ENCODE assay signal across 1 cellular context in genomic region chr14:22388669-22389625, GRCh38.
TF ChIP-seq lines count a peak whose summit lies in the region.

No MANE protein-coding gene starts in this region.

TF ChIP-seq in HCT116, 20 proteins besides CTCF, POLR2A, EP300 and RAD21:
- no peak for TF ChIP-seq ZBTB33 (IDR thresholded peaks at IDR 0.05; ENCODE audit: extremely low read depth, insufficient replicate concordance, low read length)
- no peak for TF ChIP-seq REST (IDR thresholded peaks at IDR 0.05; ENCODE audit: low read depth)
- no peak for TF ChIP-seq SRF (IDR thresholded peaks at IDR 0.05; ENCODE audit: low read depth)
- TF ChIP-seq ZNF274 (IDR thresholded peaks at IDR 0.05; ENCODE audit: low read depth, low read length): no peak
- no peak for TF ChIP-seq SIN3A (IDR thresholded peaks at IDR 0.05; ENCODE audit: low read depth)
- TF ChIP-seq TCF7L2 (IDR thresholded peaks at IDR 0.05; ENCODE audit: borderline replicate concordance, extremely low read depth, insufficient read depth, insufficient read length): peak; percentile 44
